Comparison of ENCODE assay signal across 1 cellular context in genomic region chr17:66338937-66339336, GRCh38.
TF ChIP-seq lines count a peak whose summit lies in the region.

No MANE protein-coding gene starts in this region.

TF ChIP-seq in IMR-90, 13 proteins besides CTCF, POLR2A, EP300 and RAD21:
- TF ChIP-seq SMC3 (IDR thresholded peaks at IDR 0.05; ENCODE audit: low read depth, low read length), result no peak
- no peak for TF ChIP-seq FOS (IDR thresholded peaks at IDR 0.05; ENCODE audit: low read depth, low read length)
- no peak for TF ChIP-seq MAFK (IDR thresholded peaks at IDR 0.05; ENCODE audit: low read depth, low read length)
- TF ChIP-seq RFX5 (IDR thresholded peaks at IDR 0.05; ENCODE audit: low read depth, low read length), result no peak
- no peak for TF ChIP-seq MAZ (IDR thresholded peaks at IDR 0.05; ENCODE audit: borderline replicate concordance, low read depth, low read length)
- TF ChIP-seq ELK1 (IDR thresholded peaks at IDR 0.05; ENCODE audit: borderline replicate concordance, low read depth, low read length), result no peak
- TF ChIP-seq CHD1 (IDR thresholded peaks at IDR 0.05; ENCODE audit: low read depth, low read length), result no peak
- no peak for TF ChIP-seq CEBPB (IDR thresholded peaks at IDR 0.05; ENCODE audit: low read depth, low read length)
- no peak for TF ChIP-seq USF2 (IDR thresholded peaks at IDR 0.05; ENCODE audit: low read depth, low read length)
- no peak for TF ChIP-seq NFE2L2 (IDR thresholded peaks at IDR 0.05; ENCODE audit: low read depth, low read length)
- TF ChIP-seq BHLHE40 (IDR thresholded peaks at IDR 0.05; ENCODE audit: low read depth, low read length), result no peak
- no peak for TF ChIP-seq RCOR1 (IDR thresholded peaks at IDR 0.05; ENCODE audit: insufficient replicate concordance, low read length)
- no peak for TF ChIP-seq MXI1 (IDR thresholded peaks at IDR 0.05; ENCODE audit: borderline replicate concordance, low read depth, low read length)
